ENCODE assay signal across 13 cellular contexts in genomic region chr18:33666915-33667314, GRCh38.
"Had no signal": no experiment of that assay in that cellular context is flagged by ENCODE, and none has a peak within 500 bp of the region (broad histone marks: within the 10 kb centered on the region; RNA-seq: fewer than 3 reads in every experiment).

No MANE protein-coding gene starts in this region.

- DNase-seq: activated CD4-positive, alpha-beta T cell treated with anti-CD3 and anti-CD28 coated beads, Interleukin-2, amount 50 U/mL, for 1 hour; activated CD8-positive, alpha-beta memory T cell treated with anti-CD3 and anti-CD28 coated beads for 24 hours; activated naive CD8-positive, alpha-beta T cell treated with anti-CD3 and anti-CD28 coated beads for 36 hours; amygdala; body of pancreas; cortex of kidney; effector CD4-positive, alpha-beta T cell; foreskin keratinocyte; psoas muscle had no signal

- H3K9me3 ChIP-seq: body of pancreas, psoas muscle, suprapubic skin had no signal

- H3K36me3 ChIP-seq: suprapubic skin had no signal

- H3K4me3 ChIP-seq: body of pancreas, lung, psoas muscle, suprapubic skin had no signal

- H3K4me1 ChIP-seq: foreskin keratinocyte, psoas muscle, suprapubic skin had no signal

- H3K27me3 ChIP-seq: body of pancreas, foreskin keratinocyte, suprapubic skin had no signal

- ATAC-seq: activated CD4-positive, CD25-positive, alpha-beta regulatory T cell treated with anti-CD3 and anti-CD28 coated beads, Interleukin-2, amount 50 U/mL, for 24 hours; body of pancreas; foreskin keratinocyte; psoas muscle; sciatic nerve had no signal

- H3K27ac ChIP-seq: body of pancreas, foreskin keratinocyte, psoas muscle, suprapubic skin had no signal
